ENCODE assay signal across 16 cellular contexts in genomic region chr19:42331333-42331732, GRCh38. TPM values are rescaled to one million over a fixed set of nuclear protein-coding genes. Genes with fewer than 3 reads are reported as not detected.
A peak's percentile ranks its signal among the peaks of the same experiment; 100 is the strongest.
DNase-seq lines count a peak whose midpoint lies in the region; ATAC-seq and TF ChIP-seq lines count a peak whose summit lies in the region.
"Not testable (repeated sequence)": the region's sequence is repeated elsewhere in the genome, so short reads cannot be mapped to it uniquely, and the experiment has no call there.
"Had no signal": no experiment of that assay in that cellular context is flagged by ENCODE, and none has a peak within 500 bp of the region (broad histone marks: within the 10 kb centered on the region; RNA-seq: fewer than 3 reads in every experiment).

No MANE protein-coding gene starts in this region.

- not testable (repeated sequence) for H3K9ac ChIP-seq in Loucy (ENCODE audit: low read depth, low read length, poor library complexity, severe bottlenecking); rectal smooth muscle tissue (ENCODE audit: low read length)

- H3K4me1 ChIP-seq in HEK293 (ENCODE audit: control insufficient read depth, insufficient read depth, low read length) (peaks cover 40% of the 10 kb centered on the region), Loucy (ENCODE audit: insufficient read depth, low read length, poor library complexity, severe bottlenecking) (peaks cover 30% of the 10 kb centered on the region), left ventricle myocardium inferior (peaks cover 44% of the 10 kb centered on the region)
- H3K4me1 ChIP-seq in osteoblast (ENCODE audit: insufficient read depth, low read length); rectal smooth muscle tissue (ENCODE audit: control insufficient read depth, insufficient read depth, low read length): not testable (repeated sequence)

- peaks cover 23% of the 10 kb centered on the region for H3K4me1 Mint-ChIP-seq in stimulated activated effector memory CD8-positive, alpha-beta T cell treated with anti-CD3 and anti-CD28 coated beads, Interleukin-12 subunit alpha, Interleukin-12 subunit beta, amount 100 ng/mL, for 72 hours

- not testable (repeated sequence) for H3K4me3 Mint-ChIP-seq in stimulated activated effector memory CD8-positive, alpha-beta T cell treated with anti-CD3 and anti-CD28 coated beads, Interleukin-12 subunit alpha, Interleukin-12 subunit beta, amount 100 ng/mL, for 72 hours

- not testable (repeated sequence) for H3K27ac Mint-ChIP-seq in stimulated activated effector memory CD8-positive, alpha-beta T cell treated with anti-CD3 and anti-CD28 coated beads, Interleukin-12 subunit alpha, Interleukin-12 subunit beta, amount 100 ng/mL, for 72 hours

- H3K9me3 ChIP-seq in HEK293 (ENCODE audit: control insufficient read depth, insufficient read depth, low read depth, low read length); Loucy (ENCODE audit: insufficient read depth, low read depth, low read length); WERI-Rb-1 (ENCODE audit: severe bottlenecking); left ventricle myocardium inferior (replicated peaks); osteoblast (ENCODE audit: low read depth, low read length): not testable (repeated sequence)

- H3K79me2 ChIP-seq in Loucy (ENCODE audit: insufficient read depth, low read length) (peaks cover 39% of the 10 kb centered on the region), osteoblast (ENCODE audit: insufficient read depth, low read length) (peaks cover 30% of the 10 kb centered on the region)

- not testable (repeated sequence) for H3K4me3 ChIP-seq in HEK293 (ENCODE audit: low read depth, low read length); Loucy (ENCODE audit: low read length, poor library complexity, severe bottlenecking); WERI-Rb-1 (ENCODE audit: low read depth, low read length); left ventricle myocardium inferior; osteoblast (ENCODE audit: insufficient read depth, low read length); rectal smooth muscle tissue (ENCODE audit: low read length)

- H3K27me3 ChIP-seq in Loucy (ENCODE audit: insufficient read depth, low read length, poor library complexity, severe bottlenecking); WERI-Rb-1 (ENCODE audit: insufficient read depth, low read depth, severe bottlenecking); left ventricle myocardium inferior (ENCODE audit: low read depth); osteoblast (ENCODE audit: insufficient read depth, low read length); rectal smooth muscle tissue (ENCODE audit: control insufficient read depth, insufficient read depth, low read length): not testable (repeated sequence)

- peak overlapping the region; percentile 11 for H3K4me2 ChIP-seq in Loucy (ENCODE audit: low read depth, low read length, poor library complexity, severe bottlenecking)
- H3K4me2 ChIP-seq in osteoblast (ENCODE audit: insufficient read depth, low read length), result not testable (repeated sequence)

- H4K20me1 ChIP-seq in Loucy (ENCODE audit: insufficient read depth, low read length, poor library complexity, severe bottlenecking) (peaks cover 14% of the 10 kb centered on the region), osteoblast (ENCODE audit: insufficient read depth, low read length) (peaks cover 13% of the 10 kb centered on the region)

- intact Hi-C loops in left ventricle myocardium inferior (cut with micrococcal nuclease), result not testable (repeated sequence)

- H3K36me3 Mint-ChIP-seq in stimulated activated effector memory CD8-positive, alpha-beta T cell treated with anti-CD3 and anti-CD28 coated beads, Interleukin-12 subunit alpha, Interleukin-12 subunit beta, amount 100 ng/mL, for 72 hours, result not testable (repeated sequence)

- not testable (repeated sequence) for H3K27ac ChIP-seq in HEK293 (ENCODE audit: extremely low read depth, low read depth, low read length); osteoblast (ENCODE audit: low read depth, low read length)
- peak overlapping the region; percentile 3 for H3K27ac ChIP-seq in RWPE1
- H3K27ac ChIP-seq in WERI-Rb-1, result peak overlapping the region; percentile 84; the same call in 1 of the 2 replicates
- peak overlapping the region; percentile 36 for H3K27ac ChIP-seq in left ventricle myocardium inferior (replicated peaks)
- peak overlapping the region; percentile 33 for H3K27ac ChIP-seq in rectal smooth muscle tissue (ENCODE audit: low read depth, low read length)

- not testable (repeated sequence) for TF ChIP-seq CTCF in HEK293 (tag by site-specific recombination; IDR thresholded peaks at IDR 0.05); Loucy (conservative IDR thresholded peaks at IDR 0.05; ENCODE audit: low read length); RWPE1 (conservative IDR thresholded peaks at IDR 0.05; ENCODE audit: low read depth); WERI-Rb-1 (IDR thresholded peaks at IDR 0.05; ENCODE audit: low read depth, low read length); left ventricle myocardium inferior (IDR thresholded peaks at IDR 0.05; ENCODE audit: borderline replicate concordance); osteoblast (IDR thresholded peaks at IDR 0.05; ENCODE audit: extremely low read depth, low read depth, low read length)

- CTCF ChIA-PET in HEK293 (lab: Yijun Ruan, JAX), result interaction anchor here (0.6 to 2.6 kb wide), 9 partner anchors 9 to 331 kb away, joined by 3 to 12 read pairs (median 4); no protein-coding TSS in a partner anchor
- CTCF ChIA-PET in RWPE1 (lab: Yijun Ruan, JAX), result interaction anchor here (0.6 kb wide), 1 partner anchor 302 kb away, joined by 5 read pairs; no protein-coding TSS in a partner anchor

- H3K36me3 ChIP-seq in HEK293 (ENCODE audit: control insufficient read depth in 2 of 2, insufficient read depth in 1 of 2, low read length in 2 of 2) (peaks cover 18 to 32% of the 10 kb centered on the region in 2 experiments), left ventricle myocardium inferior (peaks cover 15% of the 10 kb centered on the region)
- not testable (repeated sequence) for H3K36me3 ChIP-seq in Loucy (ENCODE audit: insufficient read depth, low read length); WERI-Rb-1; osteoblast (ENCODE audit: insufficient read depth, low read length); rectal smooth muscle tissue (ENCODE audit: control insufficient read depth, insufficient read depth, low read length)

- H3F3A ChIP-seq in Loucy (ENCODE audit: low read depth), result not testable (repeated sequence)

- not testable (repeated sequence) for H3K9me2 ChIP-seq in Loucy (replicated peaks; ENCODE audit: low read depth, low read length)

- peak; percentile 17 for ATAC-seq in stimulated activated effector memory CD8-positive, alpha-beta T cell treated with anti-CD3 and anti-CD28 coated beads, Interleukin-12 subunit alpha, Interleukin-12 subunit beta, amount 100 ng/mL, for 72 hours

- not testable (repeated sequence) for H3K9me3 Mint-ChIP-seq in stimulated activated effector memory CD8-positive, alpha-beta T cell treated with anti-CD3 and anti-CD28 coated beads, Interleukin-12 subunit alpha, Interleukin-12 subunit beta, amount 100 ng/mL, for 72 hours

- POLR2A ChIA-PET in HEK293 (lab: Yijun Ruan, JAX), result interaction anchor here (2.0 kb wide), 1 partner anchor 66 kb away, joined by 6 read pairs; no protein-coding TSS in a partner anchor
- POLR2A ChIA-PET in RWPE1 (lab: Yijun Ruan, JAX; ENCODE audit: low non-redundant PET), result not testable (repeated sequence)

- H2AFZ ChIP-seq in Loucy (ENCODE audit: low read length); osteoblast (ENCODE audit: low read length): not testable (repeated sequence)

- DNase-seq in RWPE1 (ENCODE audit: low spot score); WERI-Rb-1; left ventricle myocardium inferior; stimulated activated effector memory CD8-positive, alpha-beta T cell treated with anti-CD3 and anti-CD28 coated beads, Interleukin-12 subunit alpha, Interleukin-12 subunit beta, amount 100 ng/mL, for 72 hours (ENCODE audit: low spot score in 2 of 2): not testable (repeated sequence)
- peak; percentile 58 for DNase-seq in osteoblast (ENCODE audit: insufficient read length, low spot score, missing footprints)

TF ChIP-seq in HEK293, 187 proteins besides CTCF, POLR2A, EP300 and RAD21:
- TF ChIP-seq ZNF692 (tag by site-specific recombination; IDR thresholded peaks at IDR 0.05) (peak; percentile 52; the same call in 1 of the 2 replicates), ZFP69B (tag by site-specific recombination; IDR thresholded peaks at IDR 0.05) (0 out of 2 replicates have a peak, but pooled peaks have one; percentile 44)

RNA-seq across cellular contexts. Expression of gene MEGF8, which starts 5.9 kb away (rescaled TPM):
- 34.3 TPM for total RNA-seq in left ventricle myocardium inferior
- total RNA-seq in osteoblast, result 23.9 and 30.0 TPM in 2 replicates

RNA-seq across cellular contexts. Expression of gene TMEM145, which starts 18.2 kb away (rescaled TPM):
- total RNA-seq in left ventricle myocardium inferior (0.36 TPM), osteoblast (not detected in 2 replicates)
- total RNA-seq: A172; B cell; CD4-positive, alpha-beta memory T cell; CD4-positive, alpha-beta T cell; CD4-positive, CD25-positive, alpha-beta regulatory T cell; CD8-positive, alpha-beta T cell had no signal

RNA-seq across cellular contexts. Expression of gene PAFAH1B3, which starts 28.9 kb away (rescaled TPM):
- total RNA-seq in left ventricle myocardium inferior (2.1 TPM), osteoblast (18.3 and 23.2 TPM in 2 replicates)

RNA-seq across cellular contexts. Expression of gene PRR19, which starts 29.4 kb away (rescaled TPM):
- total RNA-seq in left ventricle myocardium inferior, result not detected
- total RNA-seq in osteoblast, result 0.36 and 0.59 TPM in 2 replicates
- total RNA-seq: CD4-positive, CD25-positive, alpha-beta regulatory T cell had no signal

RNA-seq across cellular contexts. Expression of gene CNFN, which starts 58.8 kb away (rescaled TPM):
- 0.49 TPM for total RNA-seq in left ventricle myocardium inferior
- not detected in 2 replicates for total RNA-seq in osteoblast
- total RNA-seq: A673; CD4-positive, alpha-beta memory T cell; CD4-positive, alpha-beta T cell; CD4-positive, CD25-positive, alpha-beta regulatory T cell; CD8-positive, alpha-beta memory T cell; CD8-positive, alpha-beta T cell had no signal
